In genomic region chr9:35691325-35691631, GRCh38 we compare ENCODE assay signal across 1 cellular context.
TF ChIP-seq lines count a peak whose summit lies in the region.

No MANE protein-coding gene starts in this region.

TF ChIP-seq in GM23338, 12 proteins besides CTCF, POLR2A, EP300 and RAD21 (continued from another document):
- TF ChIP-seq REST (IDR thresholded peaks at IDR 0.05; ENCODE audit: unreplicated experiment) (no peak), EZH2phosphoT487 (IDR thresholded peaks at IDR 0.05; ENCODE audit: unreplicated experiment) (no peak), EZH2 (IDR thresholded peaks at IDR 0.05; ENCODE audit: low read depth, unreplicated experiment) (no peak), ZNF331 (CRISPR knock-in tag; IDR thresholded peaks at IDR 0.05; ENCODE audit: low read depth) (no peak), CREB1 (CRISPR knock-in tag; IDR thresholded peaks at IDR 0.05; ENCODE audit: low read depth) (no peak), NANOG (IDR thresholded peaks at IDR 0.05; ENCODE audit: borderline replicate concordance) (no peak), POLR2AphosphoS5 (IDR thresholded peaks at IDR 0.05; ENCODE audit: low read depth) (no peak), ETS1 (IDR thresholded peaks at IDR 0.05) (no peak; the same call in 1 of the 2 replicates), ZNF114 (CRISPR knock-in tag; IDR thresholded peaks at IDR 0.05) (no peak), STAT1 (IDR thresholded peaks at IDR 0.05; ENCODE audit: unreplicated experiment) (no peak), ZNF462 (CRISPR knock-in tag; IDR thresholded peaks at IDR 0.05) (no peak)
